Comparison of ENCODE assay signal across 13 cellular contexts in the genomic region with DNA sequence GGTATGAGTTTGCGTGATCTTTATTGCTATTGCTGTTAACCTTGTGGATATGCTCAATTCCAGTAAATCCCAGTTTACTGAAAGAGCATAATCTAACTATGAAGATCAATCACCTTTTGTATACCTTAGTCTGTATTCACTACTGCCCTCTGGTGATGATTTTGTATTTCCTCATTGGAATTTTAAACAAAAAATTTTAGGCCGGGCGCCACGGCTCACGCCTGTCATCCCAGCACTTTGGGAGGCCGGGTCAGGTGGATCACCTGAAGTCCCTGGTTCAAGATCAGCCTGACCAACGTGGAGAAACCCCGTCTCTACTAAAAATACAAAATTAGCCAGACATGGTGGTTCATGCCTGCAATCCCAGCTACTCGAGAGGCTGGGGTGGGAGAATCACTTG. TPM values are rescaled to one million over a fixed set of nuclear protein-coding genes. Genes with fewer than 3 reads are reported as not detected.
A peak's percentile ranks its signal among the peaks of the same experiment; 100 is the strongest.
DNase-seq lines count a peak whose midpoint lies in the region; ATAC-seq, FAIRE-seq and TF ChIP-seq lines count a peak whose summit lies in the region.
"Had no signal": no experiment of that assay in that cellular context is flagged by ENCODE, and none has a peak within 500 bp of the region (broad histone marks: within the 10 kb centered on the region; RNA-seq: fewer than 3 reads in every experiment).

No MANE protein-coding gene starts in this region.

- no TSS peak for BruUV-seq in Panc1 (replicated peaks; lab: Mats Ljungman, UMichigan)

- 56% methylated on average over 9 of the region's 9 CpGs for WGBS in A549 (ENCODE audit: missing lambda C conversion rate)

- POLR2A ChIA-PET in A549 (lab: Yijun Ruan, JAX) (no interaction called here), Panc1 (lab: Charles Lee) (no interaction called here)

- TF ChIP-seq POLR2A in A549 (IDR thresholded peaks at IDR 0.05; ENCODE audit: low read length) = no peak

- H3K4me3 ChIP-seq in A549 = no peak overlapping the region
- H3K4me3 ChIP-seq in Panc1 (ENCODE audit: low read depth in 2 of 2, low read length in 2 of 2) = no peak overlapping the region
- H3K4me3 ChIP-seq in foreskin fibroblast (ENCODE audit: low read depth in 1 of 2, low read length in 2 of 2) = no peak overlapping the region
- H3K4me3 ChIP-seq: gastrocnemius medialis had no signal

- no peaks in the 10 kb centered on the region for H3K27me3 ChIP-seq in Panc1 (ENCODE audit: control insufficient read depth, insufficient read depth, low read length)
- H3K27me3 ChIP-seq: gastrocnemius medialis had no signal

- no peak overlapping the region for H3K4me2 ChIP-seq in A549

- FAIRE-seq in A549 (lab: Jason Lieb, UNC) = no peak
- FAIRE-seq: astrocyte had no signal

- H3K9me3 ChIP-seq in A549 (no peaks in the 10 kb centered on the region), Panc1 (ENCODE audit: control insufficient read depth, insufficient read depth, low read depth, low read length) (no peaks in the 10 kb centered on the region)
- H3K9me3 ChIP-seq: gastrocnemius medialis had no signal

- peak; percentile 61 for TF ChIP-seq CTCF in A549 (IDR thresholded peaks at IDR 0.05)
- TF ChIP-seq CTCF in Panc1 (IDR thresholded peaks at IDR 0.05) = peak; percentile 70
- TF ChIP-seq CTCF in foreskin fibroblast (IDR thresholded peaks at IDR 0.05; ENCODE audit: low read depth, low read length) = peak; percentile 15

- peak; percentile 35 to 36; a peak in 3 of 5 replicates for TF ChIP-seq RAD21 in A549 (conservative IDR thresholded peaks at IDR 0.05 in 1 of 2, IDR thresholded peaks at IDR 0.05 in 1 of 2)

- H3K27ac ChIP-seq in A549 (no peak overlapping the region), Panc1 (ENCODE audit: low read length) (no peak overlapping the region)
- H3K27ac ChIP-seq: gastrocnemius medialis had no signal

- DNase-seq in A549 (ENCODE audit: low read depth in 1 of 2, low spot score in 1 of 2) (no peak), ELR (ENCODE audit: low read depth) (peak; percentile 38), Panc1 (ENCODE audit: low read depth, low spot score) (no peak), foreskin fibroblast (peak in 1 of 2 donors; percentile 28), retina (no peak), occipital lobe (lab: John Stamatoyannopoulos, UW) (no peak)
- no peak for DNase-seq in activated CD4-positive, alpha-beta T cell treated with anti-CD3 and anti-CD28 coated beads, Interleukin-2, amount 50 U/mL, for 1 hour
- DNase-seq: CD8-positive, alpha-beta T cell; gastrocnemius medialis; stimulated activated CD8-positive, alpha-beta memory T cell treated with anti-CD3 and anti-CD28 coated beads, Interleukin-4, amount 100 ng/mL, for 48 hours; T-helper 9 cell had no signal

- peaks cover 9% of the 10 kb centered on the region; the same call in 2 of the 3 replicates for H3K4me1 ChIP-seq in A549
- H3K4me1 ChIP-seq in Panc1 (ENCODE audit: control insufficient read depth, insufficient read depth, low read length) = peaks cover 13% of the 10 kb centered on the region; the same call in 1 of the 2 replicates

- intact Hi-C loops in Panc1 (cut with micrococcal nuclease; ENCODE audit: unreplicated experiment) = no loop called here

- in situ Hi-C loops in Panc1 (cut with HindIII; ENCODE audit: low pct_unique_long_range_greater_than_20kb, low sequenced_read_pairs) = no loop called here

- CTCF ChIA-PET in A549 (lab: Yijun Ruan, JAX) = interaction anchor here (0.7 to 3.3 kb wide), 5 partner anchors 8 to 776 kb away, joined by 4 to 16 read pairs (median 6); no protein-coding TSS in a partner anchor
- CTCF ChIA-PET in Panc1 (lab: Charles Lee) = no interaction called here

- TF ChIP-seq EP300 in A549 (IDR thresholded peaks at IDR 0.05) = no peak

- ATAC-seq in A549 = peak in 1 of 2 experiments; percentile 24; a peak in 2 of 6 replicates
- no peak for ATAC-seq in Panc1
- ATAC-seq in HG03045 (IDR thresholded peaks at IDR 0.05; ENCODE audit: unreplicated experiment) = no peak
- ATAC-seq: CD8-positive, alpha-beta T cell; gastrocnemius medialis had no signal

- H3K36me3 ChIP-seq in Panc1 (ENCODE audit: control insufficient read depth, insufficient read depth, low read length) = peaks cover 4% of the 10 kb centered on the region; the same call in 1 of the 2 replicates
- H3K36me3 ChIP-seq: gastrocnemius medialis had no signal

TF ChIP-seq in A549, 52 proteins besides CTCF, POLR2A, EP300 and RAD21:
- TF ChIP-seq SMC3 (IDR thresholded peaks at IDR 0.05) (peak; percentile 40; the same call in 2 of the 3 replicates), FOXS1 (CRISPR knock-in tag; IDR thresholded peaks at IDR 0.05) (no peak)

RNA-seq across cellular contexts. Expression of a gene that starts 5.1 kb away (rescaled TPM):
- polyA plus RNA-seq in A549 (2011; rRNA removed) (53.9 and 54.1 TPM in 2 replicates), A549 (2017; fragmentation: RNase III; extraction: RNeasy Plus Mini Kit Qiagen cat#74134 plus additional on column Dnase treatment) (57.3 to 63.5 TPM (median 62.0 TPM) in 3 replicates)
- polyA plus RNA-seq in A549 (2012; cell fraction: cytosol; rRNA removed) = 33.8 and 36.9 TPM in 2 replicates
- polyA plus RNA-seq in A549 (2012; cell fraction: nucleus; rRNA removed) = 24.3 and 27.1 TPM in 2 replicates
- 17.3 and 18.9 TPM in 2 replicates for polyA minus RNA-seq in A549 (2011; rRNA and poly(A)+ RNA removed)
- total RNA-seq in Panc1 (2021; ENCODE audit: unreplicated experiment) (40.3 TPM), occipital lobe (37.3 TPM)
- polyA plus RNA-seq in Panc1 (2012; ENCODE audit: insufficient read length) = 65.0 TPM

RNA-seq across cellular contexts. Expression of a gene that starts 22.1 kb away (rescaled TPM):
- polyA plus RNA-seq in A549 (2011; rRNA removed) (307 and 352 TPM in 2 replicates), A549 (2017; fragmentation: RNase III; extraction: RNeasy Plus Mini Kit Qiagen cat#74134 plus additional on column Dnase treatment) (355 to 405 TPM (median 361 TPM) in 3 replicates)
- 149 TPM in 2 replicates for polyA plus RNA-seq in A549 (2012; cell fraction: cytosol; rRNA removed)
- 89.2 and 112 TPM in 2 replicates for polyA plus RNA-seq in A549 (2012; cell fraction: nucleus; rRNA removed)
- polyA minus RNA-seq in A549 (2011; rRNA and poly(A)+ RNA removed) = 102 and 120 TPM in 2 replicates
- total RNA-seq in Panc1 (2021; ENCODE audit: unreplicated experiment) (239 TPM), occipital lobe (204 TPM)
- polyA plus RNA-seq in Panc1 (2012; ENCODE audit: insufficient read length) = 141 TPM

RNA-seq across cellular contexts. Expression of a gene that starts 56.7 kb away (rescaled TPM):
- polyA plus RNA-seq in A549 (2011; rRNA removed) (5.8 and 10.0 TPM in 2 replicates), A549 (2017; fragmentation: RNase III; extraction: RNeasy Plus Mini Kit Qiagen cat#74134 plus additional on column Dnase treatment) (11.0 to 12.3 TPM (median 11.8 TPM) in 3 replicates)
- polyA plus RNA-seq in A549 (2012; cell fraction: cytosol; rRNA removed) = 1.2 and 1.3 TPM in 2 replicates
- polyA plus RNA-seq in A549 (2012; cell fraction: nucleus; rRNA removed) = 1.3 and 2.7 TPM in 2 replicates
- 1.3 and 1.9 TPM in 2 replicates for polyA minus RNA-seq in A549 (2011; rRNA and poly(A)+ RNA removed)
- total RNA-seq in Panc1 (2021; ENCODE audit: unreplicated experiment) (10.1 TPM), occipital lobe (30.3 TPM)
- 4.5 TPM for polyA plus RNA-seq in Panc1 (2012; ENCODE audit: insufficient read length)

Comparison
In these comparisons a context has a peak if more than half of its experiments do, and no peak if none do; other contexts are left out.
1. CTCF ChIP-seq: peak in every context shown above with its lines; median percentile 70 in Panc1; 61 in A549; 15 in foreskin fibroblast.